ENCODE assay signal across 1 cellular context in genomic region chr2:236579746-236580315, GRCh38.
TF ChIP-seq lines count a peak whose summit lies in the region.

No MANE protein-coding gene starts in this region.

TF ChIP-seq in SK-N-SH, 30 proteins besides CTCF, POLR2A, EP300 and RAD21 (continued from another document):
- no peak for TF ChIP-seq ZBTB33 (IDR thresholded peaks at IDR 0.05; ENCODE audit: borderline replicate concordance, low read depth)
- TF ChIP-seq POLR2AphosphoS5 (IDR thresholded peaks at IDR 0.05; ENCODE audit: low read depth, low read length) = no peak
- TF ChIP-seq NFIC (IDR thresholded peaks at IDR 0.05; ENCODE audit: borderline replicate concordance) = no peak
- no peak for TF ChIP-seq YY1 (IDR thresholded peaks at IDR 0.05; ENCODE audit: low read depth)
- no peak for TF ChIP-seq MAX (IDR thresholded peaks at IDR 0.05; ENCODE audit: low read depth)
- TF ChIP-seq TAF1 (IDR thresholded peaks at IDR 0.05; ENCODE audit: borderline replicate concordance, low read depth, low read length) = no peak
